ENCODE assay signal across 8 cellular contexts in genomic region chr19:1045247-1045603, GRCh38. TPM values are rescaled to one million over a fixed set of nuclear protein-coding genes. Genes with fewer than 3 reads are reported as not detected.
DNase-seq lines count a peak whose midpoint lies in the region; ATAC-seq, FAIRE-seq and TF ChIP-seq lines count a peak whose summit lies in the region.
"Had no signal": no experiment of that assay in that cellular context is flagged by ENCODE, and none has a peak within 500 bp of the region (broad histone marks: within the 10 kb centered on the region; RNA-seq: fewer than 3 reads in every experiment).

No MANE protein-coding gene starts in this region.

- H3K4me1 Mint-ChIP-seq in activated T-cell treated with anti-CD3 and anti-CD28 coated beads, Interleukin-2, amount 50 U/mL, for 72 hours (ENCODE audit: low read depth) = peaks cover 11% of the 10 kb centered on the region
- H3K4me1 Mint-ChIP-seq in neural crest cell = peaks cover 12% of the 10 kb centered on the region

- no peaks in the 10 kb centered on the region for H3K36me3 Mint-ChIP-seq in activated T-cell treated with anti-CD3 and anti-CD28 coated beads, Interleukin-2, amount 50 U/mL, for 72 hours (ENCODE audit: insufficient read depth in 2 of 2)
- H3K36me3 Mint-ChIP-seq in neural crest cell (ENCODE audit: low read depth) = no peaks in the 10 kb centered on the region

- no peaks in the 10 kb centered on the region for H3K27me3 Mint-ChIP-seq in activated T-cell treated with anti-CD3 and anti-CD28 coated beads, Interleukin-2, amount 50 U/mL, for 72 hours (ENCODE audit: low read depth)
- H3K27me3 Mint-ChIP-seq in neural crest cell (ENCODE audit: low read depth) = no peaks in the 10 kb centered on the region

- H3K9me3 Mint-ChIP-seq in activated T-cell treated with anti-CD3 and anti-CD28 coated beads, Interleukin-2, amount 50 U/mL, for 72 hours = no peaks in the 10 kb centered on the region
- no peaks in the 10 kb centered on the region for H3K9me3 Mint-ChIP-seq in neural crest cell
- H3K9me3 Mint-ChIP-seq: brain had no signal

- no peak for TF ChIP-seq CTCF in neural crest cell (conservative IDR thresholded peaks at IDR 0.05)

- H3K27ac Mint-ChIP-seq in activated T-cell treated with anti-CD3 and anti-CD28 coated beads, Interleukin-2, amount 50 U/mL, for 72 hours = no peak overlapping the region
- H3K27ac Mint-ChIP-seq in neural crest cell (ENCODE audit: unreplicated experiment) = no peak overlapping the region
- H3K27ac Mint-ChIP-seq: brain had no signal

- DNase-seq in GM18507 (ENCODE audit: extremely low spot score, insufficient read length, low read depth) (no peak), NCI-H460 (ENCODE audit: extremely low read depth, low read depth) (peak; percentile 63), neural crest cell (ENCODE audit: low read depth, low spot score) (no peak), NCI-H1092 (lab: John Stamatoyannopoulos, UW) (no peak)
- DNase-seq in activated T-cell treated with anti-CD3 and anti-CD28 coated beads, Interleukin-2, amount 50 U/mL, for 72 hours = peak; percentile 80 to 82

- peak; percentile 65 to 71 for ATAC-seq in activated T-cell treated with anti-CD3 and anti-CD28 coated beads, Interleukin-2, amount 50 U/mL, for 72 hours (replicated peaks in 1 of 2)
- ATAC-seq in HG02610 (IDR thresholded peaks at IDR 0.05; ENCODE audit: unreplicated experiment) = no peak
- ATAC-seq in GM18498 (IDR thresholded peaks at IDR 0.05; ENCODE audit: unreplicated experiment) = no peak

- H3K4me3 Mint-ChIP-seq in activated T-cell treated with anti-CD3 and anti-CD28 coated beads, Interleukin-2, amount 50 U/mL, for 72 hours = no peak overlapping the region
- H3K4me3 Mint-ChIP-seq in neural crest cell = peak overlapping the region; percentile 47
- H3K4me3 Mint-ChIP-seq: brain had no signal

- peak; percentile 24 for FAIRE-seq in GM18507 (lab: Jason Lieb, UNC)

RNA-seq across cellular contexts. Expression of gene ABCA7, which starts 5.3 kb away (rescaled TPM):
- 14.0 and 20.0 TPM in 2 replicates for total RNA-seq in NCI-H460 (2014; rRNA removed; shearing (Covaris generic))
- 85.9 and 106 TPM in 2 replicates for polyA plus RNA-seq in NCI-H460 (2014; cell fraction: nucleus; rRNA removed)
- 10 to 100 TPM; 34.3 to 37.1 TPM for total RNA-seq in activated T-cell treated with anti-CD3 and anti-CD28 coated beads, Interleukin-2, amount 50 U/mL, for 72 hours
- total RNA-seq in neural crest cell = 12.8 and 16.3 TPM in 2 replicates

RNA-seq across cellular contexts. Expression of gene CNN2, which starts 18.8 kb away (rescaled TPM):
- 22.2 and 27.5 TPM in 2 replicates for total RNA-seq in NCI-H460 (2014; rRNA removed; shearing (Covaris generic))
- 15.5 and 21.9 TPM in 2 replicates for polyA plus RNA-seq in NCI-H460 (2014; cell fraction: nucleus; rRNA removed)
- total RNA-seq in activated T-cell treated with anti-CD3 and anti-CD28 coated beads, Interleukin-2, amount 50 U/mL, for 72 hours = 100 to 1,000 TPM in 1 of 2 donors, 10 to 100 TPM in 1; 98.9 to 124 TPM
- total RNA-seq in neural crest cell = 140 and 141 TPM in 2 replicates

RNA-seq across cellular contexts. Expression of gene ARHGAP45, which starts 21.7 kb away (rescaled TPM):
- 0.92 and 2.5 TPM in 2 replicates for total RNA-seq in NCI-H460 (2014; rRNA removed; shearing (Covaris generic))
- polyA plus RNA-seq in NCI-H460 (2014; cell fraction: nucleus; rRNA removed) = 5.9 and 8.2 TPM in 2 replicates
- total RNA-seq in activated T-cell treated with anti-CD3 and anti-CD28 coated beads, Interleukin-2, amount 50 U/mL, for 72 hours = 100 to 1,000 TPM; 235 to 236 TPM
- 1.6 and 1.7 TPM in 2 replicates for total RNA-seq in neural crest cell

RNA-seq across cellular contexts. Expression of gene RNU6-2, which starts 23.9 kb away (rescaled TPM):
- not detected in 2 replicates for total RNA-seq in NCI-H460 (2014; rRNA removed; shearing (Covaris generic))
- polyA plus RNA-seq in NCI-H460 (2014; cell fraction: nucleus; rRNA removed) = not detected in 2 replicates
- not detected for total RNA-seq in activated T-cell treated with anti-CD3 and anti-CD28 coated beads, Interleukin-2, amount 50 U/mL, for 72 hours
- not detected in 2 replicates for total RNA-seq in neural crest cell

RNA-seq across cellular contexts. Expression of gene TMEM259, which starts 24.3 kb away (rescaled TPM):
- 89.3 and 95.8 TPM in 2 replicates for total RNA-seq in NCI-H460 (2014; rRNA removed; shearing (Covaris generic))
- polyA plus RNA-seq in NCI-H460 (2014; cell fraction: nucleus; rRNA removed) = 686 and 830 TPM in 2 replicates
- 100 to 1,000 TPM; 125 to 127 TPM for total RNA-seq in activated T-cell treated with anti-CD3 and anti-CD28 coated beads, Interleukin-2, amount 50 U/mL, for 72 hours
- 164 and 170 TPM in 2 replicates for total RNA-seq in neural crest cell

Comparison
In these comparisons a context has a peak if more than half of its experiments do, and no peak if none do; other contexts are left out.
1. DNase-seq: peak in NCI-H460 (single experiment) and activated T-cell treated with anti-CD3 and anti-CD28 coated beads, Interleukin-2, amount 50 U/mL, for 72 hours (2 of 2); none in GM18507 (single experiment), neural crest cell (single experiment) and NCI-H1092 (single experiment).
2. ATAC-seq: peak in activated T-cell treated with anti-CD3 and anti-CD28 coated beads, Interleukin-2, amount 50 U/mL, for 72 hours (2 of 2); none in HG02610 (single experiment) and GM18498 (single experiment).
3. RNA of gene ARHGAP45, which starts 21.7 kb away (total RNA-seq): 235 to 236 TPM in activated T-cell treated with anti-CD3 and anti-CD28 coated beads, Interleukin-2, amount 50 U/mL, for 72 hours; 1.6 to 1.7 TPM in neural crest cell and 0.92 to 2.5 TPM in NCI-H460; every median in the first group is over 10 times any median in the second.